8 cellular contexts compared by ENCODE assay signal in the genomic region with DNA sequence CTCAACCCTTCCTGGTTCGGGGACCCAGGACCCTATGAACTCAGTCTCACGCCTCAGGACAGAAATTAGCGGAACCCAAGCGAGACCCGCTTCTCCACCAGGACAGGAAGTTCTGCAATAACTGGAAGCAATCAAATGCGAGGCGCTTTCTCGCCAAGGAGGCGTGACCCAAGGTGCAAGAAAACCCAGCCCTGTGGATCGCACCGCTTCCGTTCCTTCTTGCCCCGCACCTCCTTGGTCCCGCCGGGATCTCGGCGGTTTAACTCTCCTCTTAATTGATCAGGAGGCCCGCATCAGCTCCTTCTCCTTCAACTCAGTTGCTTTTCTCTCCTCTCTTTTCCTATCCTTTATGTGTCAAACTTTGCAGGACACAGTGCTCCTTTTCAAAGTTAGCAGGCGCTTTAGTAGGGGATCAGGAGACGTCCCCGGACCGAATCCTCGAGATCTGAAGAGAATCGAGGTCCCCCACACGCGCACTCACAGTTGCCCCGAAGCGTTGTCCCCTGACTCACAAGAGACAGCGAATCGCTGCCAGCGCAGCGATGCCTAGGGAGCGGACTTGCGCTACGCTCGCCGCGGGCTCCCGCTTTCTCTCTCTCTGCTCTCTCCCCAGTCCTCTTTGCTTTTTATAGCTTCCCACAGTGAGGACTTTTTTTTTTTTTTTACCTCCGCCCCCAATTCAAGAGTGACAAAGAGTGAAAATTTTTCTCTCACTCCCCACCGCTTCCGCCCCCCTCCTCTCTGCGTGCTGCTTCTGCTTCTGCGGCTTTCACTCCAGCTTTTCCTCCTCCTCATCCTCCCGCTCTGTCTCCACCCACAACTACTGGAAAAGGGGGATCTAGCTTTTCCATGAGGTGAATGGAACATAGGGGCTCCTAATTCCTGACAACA. TPM values are rescaled to one million over a fixed set of nuclear protein-coding genes. Genes with fewer than 3 reads are reported as not detected.
DNase-seq lines count a peak whose midpoint lies in the region; ATAC-seq and TF ChIP-seq lines count a peak whose summit lies in the region.

DKK2 (minus strand) TSS at position 603 of the 891 bp plus-strand sequence. CDS start 722 bp downstream, outside the sequence.

- no peaks in the 10 kb centered on the region for H3K9me3 Mint-ChIP-seq in activated naive CD4-positive, alpha-beta T cell treated with anti-CD3 and anti-CD28 coated beads for 36 hours

- H3K27me3 ChIP-seq in esophagus muscularis mucosa (peaks cover 0 to 66% (median 21%) of the 10 kb centered on the region in 4 donors), neural cell (ENCODE audit: insufficient read depth, low read depth, low read length) (peaks cover 58% of the 10 kb centered on the region)

- TF ChIP-seq EP300 in esophagus muscularis mucosa (IDR thresholded peaks at IDR 0.05) (no peak), neural cell (conservative IDR thresholded peaks at IDR 0.05; ENCODE audit: poor library complexity, severe bottlenecking) (no peak)

- H3K27me3 Mint-ChIP-seq in activated naive CD4-positive, alpha-beta T cell treated with anti-CD3 and anti-CD28 coated beads for 36 hours (ENCODE audit: low read depth): peaks cover 63% of the 10 kb centered on the region

- H3K9me2 ChIP-seq in neural cell (ENCODE audit: insufficient read depth, low read length): no peaks in the 10 kb centered on the region

- peaks cover 27% of the 10 kb centered on the region for H3K4me1 Mint-ChIP-seq in activated naive CD4-positive, alpha-beta T cell treated with anti-CD3 and anti-CD28 coated beads for 36 hours (ENCODE audit: low read depth)

- no peak for TF ChIP-seq POLR2A in esophagus muscularis mucosa (IDR thresholded peaks at IDR 0.05; ENCODE audit: low read depth)

- H3F3A ChIP-seq in neural cell (ENCODE audit: insufficient read depth, low read length, poor library complexity, severe bottlenecking): no peaks in the 10 kb centered on the region

- H2AFZ ChIP-seq in neural cell (ENCODE audit: low read depth, low read length): peak within 1 kb of the TSS; percentile 23

- intact Hi-C loops in activated naive CD4-positive, alpha-beta T cell treated with anti-CD3 and anti-CD28 coated beads for 36 hours (cut with micrococcal nuclease): loop anchor here (2.0 kb wide), 1 partner anchor 147 kb away; no protein-coding TSS in a partner anchor
- intact Hi-C loops in esophagus muscularis mucosa (cut with DNase I): no loop called here

- no peak for TF ChIP-seq RAD21 in neural cell (conservative IDR thresholded peaks at IDR 0.05)

- H3K36me3 ChIP-seq in esophagus muscularis mucosa (no peaks in the 10 kb centered on the region), neural cell (ENCODE audit: insufficient read depth, low read length) (no peaks in the 10 kb centered on the region)

- H3K9me3 ChIP-seq in esophagus muscularis mucosa (no peaks in the 10 kb centered on the region), neural cell (ENCODE audit: low read length) (no peaks in the 10 kb centered on the region)

- no peaks in the 10 kb centered on the region for H3K79me2 ChIP-seq in neural cell (replicated peaks; ENCODE audit: insufficient read depth, low read length)

- DNase-seq in activated naive CD4-positive, alpha-beta T cell treated with anti-CD3 and anti-CD28 coated beads for 36 hours: peak; percentile 6
- no peak for DNase-seq in activated naive CD4-positive, alpha-beta T cell (lab: John Stamatoyannopoulos, UW)
- DNase-seq in esophagus muscularis mucosa (ENCODE audit: extremely low spot score) (no peak), NCI-H345 (lab: John Stamatoyannopoulos, UW) (no peak), NCI-H2107 treated with DMSO at 0.1 percent for 48 hours (lab: John Stamatoyannopoulos, UW; ENCODE audit: unreplicated experiment) (no peak)

- CTCF ChIA-PET in activated naive CD4-positive, alpha-beta T cell treated with anti-CD3 and anti-CD28 coated beads for 36 hours (lab: Charles Lee): interaction anchor here (1.5 kb wide), 1 partner anchor 147 kb away, joined by 3 read pairs; no protein-coding TSS in a partner anchor

- no peak within 1 kb of the TSS for H3K27ac Mint-ChIP-seq in activated naive CD4-positive, alpha-beta T cell treated with anti-CD3 and anti-CD28 coated beads for 36 hours

- H3K4me3 Mint-ChIP-seq in activated naive CD4-positive, alpha-beta T cell treated with anti-CD3 and anti-CD28 coated beads for 36 hours: peak within 1 kb of the TSS; percentile 48

- H4K20me1 ChIP-seq in neural cell (ENCODE audit: insufficient read depth): no peaks in the 10 kb centered on the region

- 1% methylated on average over 41 of the region's 45 CpGs for WGBS in esophagus muscularis mucosa

- H3K36me3 Mint-ChIP-seq in activated naive CD4-positive, alpha-beta T cell treated with anti-CD3 and anti-CD28 coated beads for 36 hours (ENCODE audit: low read depth): no peaks in the 10 kb centered on the region

- peak within 1 kb of the TSS; percentile 37 to 50 (median 44) for H3K4me3 ChIP-seq in esophagus muscularis mucosa
- peak within 1 kb of the TSS; percentile 69 for H3K4me3 ChIP-seq in neural cell (ENCODE audit: low read length)

- peak within 1 kb of the TSS; percentile 19 for H3K9ac ChIP-seq in neural cell (ENCODE audit: low read length)

- ATAC-seq in SK-N-SH treated with all-trans-retinoic acid at 6 μM for 48 hours (peak; percentile 43), GM21423 (IDR thresholded peaks at IDR 0.05; ENCODE audit: unreplicated experiment) (no peak)

- H3K4me2 ChIP-seq in neural cell (ENCODE audit: low read length): peak within 1 kb of the TSS; percentile 96

- H3K4me1 ChIP-seq in esophagus muscularis mucosa: peaks cover 10 to 41% (median 39%) of the 10 kb centered on the region in 4 donors

- no peak for TF ChIP-seq CTCF in esophagus muscularis mucosa (IDR thresholded peaks at IDR 0.05)
- no peak for TF ChIP-seq CTCF in neural cell (IDR thresholded peaks at IDR 0.05; ENCODE audit: poor library complexity, severe bottlenecking)

- no peak within 1 kb of the TSS for H3K27ac ChIP-seq in esophagus muscularis mucosa (replicated peaks in 1 of 4)
- no peak within 1 kb of the TSS for H3K27ac ChIP-seq in neural cell (ENCODE audit: low read length)

TF ChIP-seq in SK-N-SH treated with all-trans-retinoic acid at 6 μM for 48 hours, 23 proteins besides CTCF, POLR2A, EP300 and RAD21 (continues in another document):
- no peak for TF ChIP-seq ESRRG (CRISPR knock-in tag; IDR thresholded peaks at IDR 0.05)
- no peak for TF ChIP-seq ZC3H10 (CRISPR knock-in tag; IDR thresholded peaks at IDR 0.05)
- no peak for TF ChIP-seq ZNF70 (CRISPR knock-in tag; IDR thresholded peaks at IDR 0.05)
- no peak for TF ChIP-seq ZNF8 (CRISPR knock-in tag; IDR thresholded peaks at IDR 0.05)
- no peak for TF ChIP-seq RARB (CRISPR knock-in tag; IDR thresholded peaks at IDR 0.05)

TF ChIP-seq in neural cell, 6 proteins besides CTCF, POLR2A, EP300 and RAD21:
- TF ChIP-seq MXI1 (conservative IDR thresholded peaks at IDR 0.05; ENCODE audit: poor library complexity, severe bottlenecking) (peak; percentile 20), SMC3 (conservative IDR thresholded peaks at IDR 0.05; ENCODE audit: poor library complexity) (no peak)
TF ChIP-seq in neural cell: peak in this region for 1.

RNA-seq across cellular contexts. Expression of gene DKK2, which starts in this region (rescaled TPM):
- not detected for total RNA-seq in activated naive CD4-positive, alpha-beta T cell treated with anti-CD3 and anti-CD28 coated beads for 36 hours
- 1 to 10 TPM in 1 of 4 donors, under 1 TPM in 3; 0.52 to 1.8 (median 0.70) TPM for total RNA-seq in esophagus muscularis mucosa
- 0.33 and 0.72 TPM in 2 replicates for polyA plus RNA-seq in neural cell
- polyA minus RNA-seq in neural cell: 0.23 and 0.73 TPM in 2 replicates

Comparison
In these comparisons a context has a peak if more than half of its experiments do, and no peak if none do; other contexts are left out.
1. Peak in DNase-seq in activated naive CD4-positive, alpha-beta T cell treated with anti-CD3 and anti-CD28 coated beads for 36 hours; RNA of the gene not detected or under 1 TPM.